ENCODE assay signal across 18 cellular contexts in the genomic region with DNA sequence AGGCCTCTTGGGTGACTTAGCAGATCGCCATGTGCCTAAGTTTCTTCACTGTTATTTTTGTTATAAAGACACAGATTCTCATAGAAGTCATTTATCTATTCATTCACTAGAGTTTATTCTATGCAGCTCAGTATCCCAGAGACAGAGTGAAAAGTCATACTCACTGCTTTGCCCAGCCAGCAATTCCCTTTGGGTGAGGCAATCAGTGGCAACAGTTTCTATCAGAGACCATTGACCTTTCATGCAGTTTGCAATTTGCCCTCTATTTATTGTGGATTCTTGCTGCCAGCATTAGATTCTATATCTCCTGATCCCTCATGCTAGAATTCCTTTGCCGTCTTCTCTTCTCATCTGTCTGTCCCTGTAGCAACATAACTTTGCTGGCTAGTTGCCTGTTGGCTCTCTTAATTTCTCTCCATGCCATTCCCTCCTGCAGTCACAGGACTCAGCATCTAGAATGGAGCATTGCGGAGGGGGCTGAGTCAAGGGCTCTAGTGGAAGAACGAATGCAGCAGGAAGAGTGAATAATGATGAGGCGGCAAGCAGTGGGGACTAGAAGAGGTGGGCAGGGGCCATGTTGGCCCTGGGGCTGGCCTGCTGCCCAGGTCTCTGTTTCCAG. TPM values are rescaled to one million over a fixed set of nuclear protein-coding genes. Genes with fewer than 3 reads are reported as not detected.
"Had no signal": no experiment of that assay in that cellular context is flagged by ENCODE, and none has a peak within 500 bp of the region (broad histone marks: within the 10 kb centered on the region; RNA-seq: fewer than 3 reads in every experiment).

No MANE protein-coding gene starts in this region.

- H3K9ac ChIP-seq: parathyroid adenoma had no signal

- H3K27ac Mint-ChIP-seq: activated naive CD4-positive, alpha-beta T cell treated with anti-CD3 and anti-CD28 coated beads, Interleukin-2, amount 50 U/mL, for 24 hours; activated T-cell treated with anti-CD3 and anti-CD28 coated beads, Interleukin-2, amount 50 U/mL, for 72 hours; natural killer cell treated with Interleukin-12 subunit alpha and Interleukin-12 subunit beta and Interleukin-15 and Interleukin-18, amount 100 ng/mL, for 72 hours had no signal

- H2AFZ ChIP-seq: hepatocyte, parathyroid adenoma had no signal

- DNase-seq: activated gamma-delta T cell; activated T-cell treated with anti-CD3 and anti-CD28 coated beads, Interleukin-2, amount 50 U/mL, for 72 hours; adrenal gland; colonic mucosa; foreskin fibroblast; lower lobe of right lung; retina; stimulated activated CD4-positive, alpha-beta T cell treated with anti-CD3 and anti-CD28 coated beads, Interleukin-4, amount 100 ng/mL, for 1 hour had no signal

- H3K36me3 Mint-ChIP-seq: activated naive CD4-positive, alpha-beta T cell treated with anti-CD3 and anti-CD28 coated beads, Interleukin-2, amount 50 U/mL, for 24 hours; natural killer cell treated with Interleukin-12 subunit alpha and Interleukin-12 subunit beta and Interleukin-15 and Interleukin-18, amount 100 ng/mL, for 72 hours had no signal

- H3K79me2 ChIP-seq: hepatocyte, parathyroid adenoma had no signal

- H3K4me1 ChIP-seq: adrenal gland, colonic mucosa, lower lobe of right lung, parathyroid adenoma had no signal

- H3K27me3 ChIP-seq: adrenal gland, colonic mucosa, hepatocyte, neutrophil, upper lobe of left lung had no signal

- H3K4me3 ChIP-seq: adrenal gland, colonic mucosa, hepatocyte, lower lobe of right lung, skin epidermis, thoracic aorta, upper lobe of left lung had no signal

- H3K4me2 ChIP-seq: hepatocyte had no signal

- H3K9me3 Mint-ChIP-seq: activated naive CD4-positive, alpha-beta T cell treated with anti-CD3 and anti-CD28 coated beads, Interleukin-2, amount 50 U/mL, for 24 hours; activated T-cell treated with anti-CD3 and anti-CD28 coated beads, Interleukin-2, amount 50 U/mL, for 72 hours; natural killer cell treated with Interleukin-12 subunit alpha and Interleukin-12 subunit beta and Interleukin-15 and Interleukin-18, amount 100 ng/mL, for 72 hours had no signal

- H3K36me3 ChIP-seq: adrenal gland, colonic mucosa, lower lobe of right lung, neutrophil, thoracic aorta, upper lobe of left lung had no signal

- H3K27ac ChIP-seq: adrenal gland, colonic mucosa, hepatocyte, lower lobe of right lung, neutrophil, parathyroid adenoma, skin epidermis, thoracic aorta, upper lobe of left lung had no signal

- ATAC-seq: activated CD4-positive, CD25-positive, alpha-beta regulatory T cell treated with anti-CD3 and anti-CD28 coated beads, Interleukin-2, amount 50 U/mL, for 24 hours; activated T-cell treated with anti-CD3 and anti-CD28 coated beads, Interleukin-2, amount 50 U/mL, for 72 hours; lower lobe of right lung; natural killer cell treated with Interleukin-12 subunit alpha and Interleukin-12 subunit beta and Interleukin-15 and Interleukin-18, amount 100 ng/mL, for 72 hours had no signal

- H3K9me3 ChIP-seq: adrenal gland, colonic mucosa, lower lobe of right lung, neutrophil, thoracic aorta, upper lobe of left lung had no signal

- H3K4me3 Mint-ChIP-seq: activated naive CD4-positive, alpha-beta T cell treated with anti-CD3 and anti-CD28 coated beads, Interleukin-2, amount 50 U/mL, for 24 hours; activated T-cell treated with anti-CD3 and anti-CD28 coated beads, Interleukin-2, amount 50 U/mL, for 72 hours; natural killer cell treated with Interleukin-12 subunit alpha and Interleukin-12 subunit beta and Interleukin-15 and Interleukin-18, amount 100 ng/mL, for 72 hours had no signal

RNA-seq across cellular contexts. Expression of a gene that starts 12.2 kb away (rescaled TPM):
- total RNA-seq: adrenal gland, lower lobe of right lung, mesenteric fat pad, upper lobe of left lung had no signal
- polyA plus RNA-seq: adrenal gland had no signal
